Comparison of ENCODE assay signal across 1 cellular context in the genomic region with DNA sequence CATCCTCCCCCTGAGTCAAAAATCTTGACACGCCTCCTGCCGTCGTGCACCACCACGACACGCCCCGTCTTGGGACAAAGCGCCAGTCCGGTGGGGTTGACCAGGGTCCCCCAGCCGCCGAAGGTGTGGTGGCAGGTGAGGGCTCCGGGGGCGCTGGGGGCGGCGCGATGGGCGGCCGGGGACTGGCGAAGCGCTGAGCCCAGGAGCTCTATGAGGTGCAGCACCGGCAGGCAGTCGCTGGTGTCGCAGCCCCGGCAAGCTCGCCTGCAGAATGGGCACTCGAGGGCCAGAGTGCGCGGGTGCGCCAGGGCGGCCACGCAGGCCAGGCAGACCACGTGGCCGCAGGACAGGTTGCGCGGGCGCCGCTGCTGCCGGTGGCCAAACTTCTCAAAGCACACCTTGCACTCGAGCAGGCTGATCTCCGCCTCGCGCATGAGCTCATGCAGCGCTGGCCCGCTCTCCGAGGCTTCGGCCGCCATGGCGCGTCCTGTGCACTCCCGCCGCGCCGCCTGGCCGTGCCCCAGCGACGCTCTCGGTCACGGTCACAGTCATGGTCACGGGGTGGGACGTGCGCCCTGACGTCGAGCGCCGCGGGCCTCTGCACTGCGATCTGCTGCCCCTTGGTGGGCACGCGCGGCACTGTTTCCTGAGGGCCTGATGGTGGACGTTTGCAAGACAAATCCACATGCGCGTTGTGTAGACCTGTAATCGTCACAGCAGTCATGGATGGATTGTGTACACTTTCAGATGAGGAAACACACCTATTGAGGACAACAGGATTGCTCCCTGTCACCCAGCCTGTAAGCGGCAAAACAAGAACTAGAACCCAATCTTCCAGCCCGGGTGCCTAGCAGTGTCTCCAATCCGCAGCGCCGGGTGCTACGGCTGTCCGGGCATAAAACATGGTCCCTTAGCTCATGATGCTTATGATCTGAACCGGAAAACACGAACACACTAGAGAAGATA.
TF ChIP-seq lines count a peak whose summit lies in the region.

A gene (minus strand): TSS at position 550 of the 966 bp plus-strand sequence. CDS start 71 bp downstream, at position 479.

TF ChIP-seq in GM12878, 131 proteins besides CTCF, POLR2A, EP300 and RAD21 (continued from another document):
- TF ChIP-seq, protein P1, sequence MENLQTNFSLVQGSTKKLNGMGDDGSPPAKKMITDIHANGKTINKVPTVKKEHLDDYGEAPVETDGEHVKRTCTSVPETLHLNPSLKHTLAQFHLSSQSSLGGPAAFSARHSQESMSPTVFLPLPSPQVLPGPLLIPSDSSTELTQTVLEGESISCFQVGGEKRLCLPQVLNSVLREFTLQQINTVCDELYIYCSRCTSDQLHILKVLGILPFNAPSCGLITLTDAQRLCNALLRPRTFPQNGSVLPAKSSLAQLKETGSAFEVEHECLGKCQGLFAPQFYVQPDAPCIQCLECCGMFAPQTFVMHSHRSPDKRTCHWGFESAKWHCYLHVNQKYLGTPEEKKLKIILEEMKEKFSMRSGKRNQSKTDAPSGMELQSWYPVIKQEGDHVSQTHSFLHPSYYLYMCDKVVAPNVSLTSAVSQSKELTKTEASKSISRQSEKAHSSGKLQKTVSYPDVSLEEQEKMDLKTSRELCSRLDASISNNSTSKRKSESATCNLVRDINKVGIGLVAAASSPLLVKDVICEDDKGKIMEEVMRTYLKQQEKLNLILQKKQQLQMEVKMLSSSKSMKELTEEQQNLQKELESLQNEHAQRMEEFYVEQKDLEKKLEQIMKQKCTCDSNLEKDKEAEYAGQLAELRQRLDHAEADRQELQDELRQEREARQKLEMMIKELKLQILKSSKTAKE (IDR thresholded peaks at IDR 0.05; ENCODE audit: low read depth, poor library complexity, severe bottlenecking) = no peak
- TF ChIP-seq, protein P2, sequence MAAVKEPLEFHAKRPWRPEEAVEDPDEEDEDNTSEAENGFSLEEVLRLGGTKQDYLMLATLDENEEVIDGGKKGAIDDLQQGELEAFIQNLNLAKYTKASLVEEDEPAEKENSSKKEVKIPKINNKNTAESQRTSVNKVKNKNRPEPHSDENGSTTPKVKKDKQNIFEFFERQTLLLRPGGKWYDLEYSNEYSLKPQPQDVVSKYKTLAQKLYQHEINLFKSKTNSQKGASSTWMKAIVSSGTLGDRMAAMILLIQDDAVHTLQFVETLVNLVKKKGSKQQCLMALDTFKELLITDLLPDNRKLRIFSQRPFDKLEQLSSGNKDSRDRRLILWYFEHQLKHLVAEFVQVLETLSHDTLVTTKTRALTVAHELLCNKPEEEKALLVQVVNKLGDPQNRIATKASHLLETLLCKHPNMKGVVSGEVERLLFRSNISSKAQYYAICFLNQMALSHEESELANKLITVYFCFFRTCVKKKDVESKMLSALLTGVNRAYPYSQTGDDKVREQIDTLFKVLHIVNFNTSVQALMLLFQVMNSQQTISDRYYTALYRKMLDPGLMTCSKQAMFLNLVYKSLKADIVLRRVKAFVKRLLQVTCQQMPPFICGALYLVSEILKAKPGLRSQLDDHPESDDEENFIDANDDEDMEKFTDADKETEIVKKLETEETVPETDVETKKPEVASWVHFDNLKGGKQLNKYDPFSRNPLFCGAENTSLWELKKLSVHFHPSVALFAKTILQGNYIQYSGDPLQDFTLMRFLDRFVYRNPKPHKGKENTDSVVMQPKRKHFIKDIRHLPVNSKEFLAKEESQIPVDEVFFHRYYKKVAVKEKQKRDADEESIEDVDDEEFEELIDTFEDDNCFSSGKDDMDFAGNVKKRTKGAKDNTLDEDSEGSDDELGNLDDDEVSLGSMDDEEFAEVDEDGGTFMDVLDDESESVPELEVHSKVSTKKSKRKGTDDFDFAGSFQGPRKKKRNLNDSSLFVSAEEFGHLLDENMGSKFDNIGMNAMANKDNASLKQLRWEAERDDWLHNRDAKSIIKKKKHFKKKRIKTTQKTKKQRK (IDR thresholded peaks at IDR 0.05; ENCODE audit: low read depth, low read length) = no peak
- TF ChIP-seq, protein P3, sequence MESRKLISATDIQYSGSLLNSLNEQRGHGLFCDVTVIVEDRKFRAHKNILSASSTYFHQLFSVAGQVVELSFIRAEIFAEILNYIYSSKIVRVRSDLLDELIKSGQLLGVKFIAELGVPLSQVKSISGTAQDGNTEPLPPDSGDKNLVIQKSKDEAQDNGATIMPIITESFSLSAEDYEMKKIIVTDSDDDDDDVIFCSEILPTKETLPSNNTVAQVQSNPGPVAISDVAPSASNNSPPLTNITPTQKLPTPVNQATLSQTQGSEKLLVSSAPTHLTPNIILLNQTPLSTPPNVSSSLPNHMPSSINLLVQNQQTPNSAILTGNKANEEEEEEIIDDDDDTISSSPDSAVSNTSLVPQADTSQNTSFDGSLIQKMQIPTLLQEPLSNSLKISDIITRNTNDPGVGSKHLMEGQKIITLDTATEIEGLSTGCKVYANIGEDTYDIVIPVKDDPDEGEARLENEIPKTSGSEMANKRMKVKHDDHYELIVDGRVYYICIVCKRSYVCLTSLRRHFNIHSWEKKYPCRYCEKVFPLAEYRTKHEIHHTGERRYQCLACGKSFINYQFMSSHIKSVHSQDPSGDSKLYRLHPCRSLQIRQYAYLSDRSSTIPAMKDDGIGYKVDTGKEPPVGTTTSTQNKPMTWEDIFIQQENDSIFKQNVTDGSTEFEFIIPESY (IDR thresholded peaks at IDR 0.05) = no peak
- TF ChIP-seq, protein P4, sequence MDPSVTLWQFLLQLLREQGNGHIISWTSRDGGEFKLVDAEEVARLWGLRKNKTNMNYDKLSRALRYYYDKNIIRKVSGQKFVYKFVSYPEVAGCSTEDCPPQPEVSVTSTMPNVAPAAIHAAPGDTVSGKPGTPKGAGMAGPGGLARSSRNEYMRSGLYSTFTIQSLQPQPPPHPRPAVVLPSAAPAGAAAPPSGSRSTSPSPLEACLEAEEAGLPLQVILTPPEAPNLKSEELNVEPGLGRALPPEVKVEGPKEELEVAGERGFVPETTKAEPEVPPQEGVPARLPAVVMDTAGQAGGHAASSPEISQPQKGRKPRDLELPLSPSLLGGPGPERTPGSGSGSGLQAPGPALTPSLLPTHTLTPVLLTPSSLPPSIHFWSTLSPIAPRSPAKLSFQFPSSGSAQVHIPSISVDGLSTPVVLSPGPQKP (IDR thresholded peaks at IDR 0.05; ENCODE audit: low read depth, low read length) = no peak
- no peak for TF ChIP-seq MTA2 (IDR thresholded peaks at IDR 0.05; ENCODE audit: low read depth)
- TF ChIP-seq NFYA (IDR thresholded peaks at IDR 0.05; ENCODE audit: borderline replicate concordance, low read depth, low read length) = no peak
- TF ChIP-seq, protein P5, sequence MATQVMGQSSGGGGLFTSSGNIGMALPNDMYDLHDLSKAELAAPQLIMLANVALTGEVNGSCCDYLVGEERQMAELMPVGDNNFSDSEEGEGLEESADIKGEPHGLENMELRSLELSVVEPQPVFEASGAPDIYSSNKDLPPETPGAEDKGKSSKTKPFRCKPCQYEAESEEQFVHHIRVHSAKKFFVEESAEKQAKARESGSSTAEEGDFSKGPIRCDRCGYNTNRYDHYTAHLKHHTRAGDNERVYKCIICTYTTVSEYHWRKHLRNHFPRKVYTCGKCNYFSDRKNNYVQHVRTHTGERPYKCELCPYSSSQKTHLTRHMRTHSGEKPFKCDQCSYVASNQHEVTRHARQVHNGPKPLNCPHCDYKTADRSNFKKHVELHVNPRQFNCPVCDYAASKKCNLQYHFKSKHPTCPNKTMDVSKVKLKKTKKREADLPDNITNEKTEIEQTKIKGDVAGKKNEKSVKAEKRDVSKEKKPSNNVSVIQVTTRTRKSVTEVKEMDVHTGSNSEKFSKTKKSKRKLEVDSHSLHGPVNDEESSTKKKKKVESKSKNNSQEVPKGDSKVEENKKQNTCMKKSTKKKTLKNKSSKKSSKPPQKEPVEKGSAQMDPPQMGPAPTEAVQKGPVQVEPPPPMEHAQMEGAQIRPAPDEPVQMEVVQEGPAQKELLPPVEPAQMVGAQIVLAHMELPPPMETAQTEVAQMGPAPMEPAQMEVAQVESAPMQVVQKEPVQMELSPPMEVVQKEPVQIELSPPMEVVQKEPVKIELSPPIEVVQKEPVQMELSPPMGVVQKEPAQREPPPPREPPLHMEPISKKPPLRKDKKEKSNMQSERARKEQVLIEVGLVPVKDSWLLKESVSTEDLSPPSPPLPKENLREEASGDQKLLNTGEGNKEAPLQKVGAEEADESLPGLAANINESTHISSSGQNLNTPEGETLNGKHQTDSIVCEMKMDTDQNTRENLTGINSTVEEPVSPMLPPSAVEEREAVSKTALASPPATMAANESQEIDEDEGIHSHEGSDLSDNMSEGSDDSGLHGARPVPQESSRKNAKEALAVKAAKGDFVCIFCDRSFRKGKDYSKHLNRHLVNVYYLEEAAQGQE (IDR thresholded peaks at IDR 0.05; ENCODE audit: low read depth, low read length) = no peak
- TF ChIP-seq RCOR1 (conservative IDR thresholded peaks at IDR 0.05; ENCODE audit: low read depth, low read length) = no peak
- no peak for TF ChIP-seq NFXL1 (IDR thresholded peaks at IDR 0.05; ENCODE audit: borderline replicate concordance)
- TF ChIP-seq RB1 (IDR thresholded peaks at IDR 0.05; ENCODE audit: borderline replicate concordance) = no peak
- TF ChIP-seq PML (IDR thresholded peaks at IDR 0.05; ENCODE audit: low read length) = no peak
- no peak for TF ChIP-seq ZNF274 (IDR thresholded peaks at IDR 0.05; ENCODE audit: insufficient read depth, insufficient read length)
